19 cellular contexts compared by ENCODE assay signal in the genomic region with DNA sequence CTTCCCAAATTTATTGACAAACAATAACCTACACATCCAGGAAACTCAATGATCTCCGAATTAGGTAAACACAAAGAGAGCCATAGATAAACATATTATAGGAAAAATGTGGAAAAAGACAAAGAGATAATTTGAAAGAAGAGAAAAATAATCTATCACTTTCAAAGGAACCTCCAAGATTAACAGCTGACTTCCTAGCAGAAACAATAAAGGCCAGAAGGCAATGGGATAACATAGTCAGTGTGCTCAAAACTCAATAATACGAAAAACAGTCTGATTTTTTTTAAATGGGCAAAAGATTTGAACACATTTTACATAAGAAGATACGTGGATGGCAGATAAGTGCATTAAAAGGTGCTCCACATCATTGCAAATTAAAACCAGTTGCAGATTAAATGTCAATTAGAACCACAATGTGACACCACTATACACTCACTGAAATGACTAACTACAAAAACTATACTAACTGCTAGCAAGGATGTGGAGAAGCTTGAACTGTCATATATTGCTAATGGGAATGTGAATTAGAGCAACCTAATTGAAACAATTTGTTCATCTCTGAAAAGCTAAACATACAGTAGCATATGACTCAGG.
"Had no signal": no experiment of that assay in that cellular context is flagged by ENCODE, and none has a peak within 500 bp of the region (broad histone marks: within the 10 kb centered on the region; RNA-seq: fewer than 3 reads in every experiment).

No MANE protein-coding gene starts in this region.

- H3K4me3 ChIP-seq: adrenal gland, breast epithelium, dorsolateral prefrontal cortex, esophagus muscularis mucosa, heart left ventricle, neural progenitor cell, sigmoid colon, smooth muscle cell, transverse colon had no signal

- H3K27ac ChIP-seq: adrenal gland, breast epithelium, dorsolateral prefrontal cortex, esophagus muscularis mucosa, heart left ventricle, neural progenitor cell, sigmoid colon, transverse colon, WERI-Rb-1 had no signal

- H3K36me3 ChIP-seq: adrenal gland, breast epithelium, esophagus muscularis mucosa, heart left ventricle, neural progenitor cell, sigmoid colon, transverse colon, WERI-Rb-1 had no signal

- DNase-seq: activated CD4-positive, alpha-beta T cell treated with anti-CD3 and anti-CD28 coated beads for 1 hour; activated naive CD4-positive, alpha-beta T cell; activated T-cell treated with anti-CD3 and anti-CD28 coated beads, Interleukin-2, amount 50 U/mL, for 24 hours; adrenal gland; dorsolateral prefrontal cortex; effector memory CD8-positive, alpha-beta T cell; heart left ventricle; left ventricle myocardium superior; mammary epithelial cell; naive thymus-derived CD8-positive, alpha-beta T cell; posterior cingulate gyrus; sigmoid colon; stimulated activated CD4-positive, alpha-beta T cell treated with anti-CD3 and anti-CD28 coated beads, Interleukin-15, amount 100 ng/mL, for 24 hours; transverse colon; WERI-Rb-1 had no signal

- H3K4me1 ChIP-seq: adrenal gland, breast epithelium, esophagus muscularis mucosa, heart left ventricle, neural progenitor cell, sigmoid colon, transverse colon had no signal

- H3K27me3 ChIP-seq: adrenal gland, breast epithelium, dorsolateral prefrontal cortex, esophagus muscularis mucosa, heart left ventricle, neural progenitor cell, sigmoid colon, transverse colon had no signal

- H3K4me2 ChIP-seq: neural progenitor cell, smooth muscle cell had no signal

- H2AFZ ChIP-seq: neural progenitor cell had no signal

- H3K9ac ChIP-seq: neural progenitor cell had no signal
